8 cellular contexts compared by ENCODE assay signal in the genomic region with DNA sequence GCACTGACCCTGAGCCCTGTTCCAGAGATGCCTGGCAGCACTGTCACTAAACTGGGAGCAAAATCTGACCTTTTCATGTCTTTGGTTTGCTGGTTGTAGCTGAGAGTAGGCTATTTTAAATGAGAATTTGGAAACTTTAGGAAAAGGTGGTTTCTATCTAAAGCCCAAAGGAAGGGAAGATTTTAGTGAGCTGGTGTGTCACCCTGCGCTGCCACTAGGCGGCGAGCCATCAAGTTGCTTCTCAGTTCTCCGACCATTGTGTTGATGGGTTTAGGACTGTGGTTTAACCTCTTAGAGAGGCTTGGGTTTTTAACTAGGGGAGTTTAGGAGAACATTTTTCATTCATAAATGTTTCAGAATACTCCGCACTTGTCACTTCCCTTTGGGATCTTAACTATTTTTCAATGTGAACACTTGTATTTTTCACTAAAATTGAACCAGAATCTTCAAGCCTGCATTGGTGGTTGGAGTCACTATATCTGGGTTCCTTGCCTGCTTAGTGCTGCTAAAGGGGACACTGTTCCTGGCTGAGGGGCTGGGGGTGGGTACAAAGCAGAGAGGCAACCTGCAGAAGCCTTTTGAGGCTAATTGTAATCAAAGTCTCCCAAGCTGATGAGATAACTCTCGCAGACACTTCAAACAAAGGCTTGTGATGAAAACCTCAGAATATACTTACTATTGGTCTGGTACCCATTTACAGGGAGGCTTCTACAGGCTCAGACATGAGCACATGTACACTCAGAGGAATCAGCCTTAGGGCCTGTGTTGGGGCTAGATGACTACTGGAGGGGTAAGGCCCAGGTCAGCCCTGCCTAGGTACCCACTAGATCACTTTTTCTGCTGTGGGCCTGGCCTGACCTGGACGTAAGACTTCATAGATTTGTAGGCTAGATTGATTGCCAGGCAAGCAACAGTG. TPM values are rescaled to one million over a fixed set of nuclear protein-coding genes. Genes with fewer than 3 reads are reported as not detected.
A peak's percentile ranks its signal among the peaks of the same experiment; 100 is the strongest.
DNase-seq lines count a peak whose midpoint lies in the region; ATAC-seq lines count a peak whose summit lies in the region.

No MANE protein-coding gene starts in this region.

- H3K36me3 Mint-ChIP-seq in natural killer cell treated with Interleukin-12 subunit alpha and Interleukin-12 subunit beta and Interleukin-15 and Interleukin-18, amount 100 ng/mL, for 72 hours = peaks cover 16% of the 10 kb centered on the region

- H3K27me3 Mint-ChIP-seq in natural killer cell treated with Interleukin-12 subunit alpha and Interleukin-12 subunit beta and Interleukin-15 and Interleukin-18, amount 100 ng/mL, for 72 hours = no peaks in the 10 kb centered on the region

- DNase-seq in ELF-1 (ENCODE audit: low read depth, low spot score) (peak; percentile 48), LHCN-M2 (ENCODE audit: low read depth) (peak; percentile 34), caudate nucleus (lab: John Stamatoyannopoulos, UW) (no peak), hippocampal formation (lab: John Stamatoyannopoulos, UW) (no peak)
- DNase-seq in natural killer cell treated with Interleukin-12 subunit alpha and Interleukin-12 subunit beta and Interleukin-15 and Interleukin-18, amount 100 ng/mL, for 72 hours (ENCODE audit: low spot score) = no peak

- ATAC-seq in natural killer cell treated with Interleukin-12 subunit alpha and Interleukin-12 subunit beta and Interleukin-15 and Interleukin-18, amount 100 ng/mL, for 72 hours = peak; percentile 54 to 63
- ATAC-seq in HG02981 (IDR thresholded peaks at IDR 0.05; ENCODE audit: unreplicated experiment) (no peak), HG03342 (IDR thresholded peaks at IDR 0.05; ENCODE audit: unreplicated experiment) (no peak), HG02763 (IDR thresholded peaks at IDR 0.05; ENCODE audit: unreplicated experiment) (no peak)

- peak overlapping the region; percentile 24 for H3K27ac ChIP-seq in caudate nucleus (ENCODE audit: low read depth, low read length)

- H3K9me3 Mint-ChIP-seq in natural killer cell treated with Interleukin-12 subunit alpha and Interleukin-12 subunit beta and Interleukin-15 and Interleukin-18, amount 100 ng/mL, for 72 hours = no peaks in the 10 kb centered on the region

- H3K27ac Mint-ChIP-seq in natural killer cell treated with Interleukin-12 subunit alpha and Interleukin-12 subunit beta and Interleukin-15 and Interleukin-18, amount 100 ng/mL, for 72 hours = no peak overlapping the region

- peaks cover 15 to 31% of the 10 kb centered on the region in 2 donors for H3K4me1 Mint-ChIP-seq in natural killer cell treated with Interleukin-12 subunit alpha and Interleukin-12 subunit beta and Interleukin-15 and Interleukin-18, amount 100 ng/mL, for 72 hours (ENCODE audit: low read depth in 2 of 2)

- no peak overlapping the region for H3K4me3 Mint-ChIP-seq in natural killer cell treated with Interleukin-12 subunit alpha and Interleukin-12 subunit beta and Interleukin-15 and Interleukin-18, amount 100 ng/mL, for 72 hours

RNA-seq across cellular contexts. Expression of gene EXOSC7, which starts 16.8 kb away (rescaled TPM):
- total RNA-seq in LHCN-M2 (2014; rRNA removed) = 53.7 and 58.7 TPM in 2 replicates
- polyA plus RNA-seq in LHCN-M2 (2012) = 61.4 TPM
- 10 to 100 TPM; 50.7 to 75.7 TPM for total RNA-seq in natural killer cell treated with Interleukin-12 subunit alpha and Interleukin-12 subunit beta and Interleukin-15 and Interleukin-18, amount 100 ng/mL, for 72 hours

RNA-seq across cellular contexts. Expression of gene ZDHHC3, which starts 16.8 kb away (rescaled TPM):
- total RNA-seq in LHCN-M2 (2014; rRNA removed) = 50.1 and 61.3 TPM in 2 replicates
- 61.0 TPM for polyA plus RNA-seq in LHCN-M2 (2012)
- 100 to 1,000 TPM in 1 of 2 donors, 10 to 100 TPM in 1; 63.8 to 122 TPM for total RNA-seq in natural killer cell treated with Interleukin-12 subunit alpha and Interleukin-12 subunit beta and Interleukin-15 and Interleukin-18, amount 100 ng/mL, for 72 hours

RNA-seq across cellular contexts. Expression of gene CLEC3B, which starts 33.3 kb away (rescaled TPM):
- total RNA-seq in LHCN-M2 (2014; rRNA removed) = 0.38 and 0.40 TPM in 2 replicates
- 5.1 TPM for polyA plus RNA-seq in LHCN-M2 (2012)
- total RNA-seq in natural killer cell treated with Interleukin-12 subunit alpha and Interleukin-12 subunit beta and Interleukin-15 and Interleukin-18, amount 100 ng/mL, for 72 hours = not detected

Comparison
In these comparisons a context has a peak if more than half of its experiments do, and no peak if none do; other contexts are left out.
1. DNase-seq: peak in ELF-1 (single experiment) and LHCN-M2 (single experiment); none in caudate nucleus (0 of 61), natural killer cell treated with Interleukin-12 subunit alpha and Interleukin-12 subunit beta and Interleukin-15 and Interleukin-18, amount 100 ng/mL, for 72 hours (single experiment) and hippocampal formation (0 of 2).
2. ATAC-seq: peak in natural killer cell treated with Interleukin-12 subunit alpha and Interleukin-12 subunit beta and Interleukin-15 and Interleukin-18, amount 100 ng/mL, for 72 hours (2 of 2); none in HG02981 (single experiment), HG03342 (single experiment) and HG02763 (single experiment).